ENCODE assay signal across 5 cellular contexts in the genomic region with DNA sequence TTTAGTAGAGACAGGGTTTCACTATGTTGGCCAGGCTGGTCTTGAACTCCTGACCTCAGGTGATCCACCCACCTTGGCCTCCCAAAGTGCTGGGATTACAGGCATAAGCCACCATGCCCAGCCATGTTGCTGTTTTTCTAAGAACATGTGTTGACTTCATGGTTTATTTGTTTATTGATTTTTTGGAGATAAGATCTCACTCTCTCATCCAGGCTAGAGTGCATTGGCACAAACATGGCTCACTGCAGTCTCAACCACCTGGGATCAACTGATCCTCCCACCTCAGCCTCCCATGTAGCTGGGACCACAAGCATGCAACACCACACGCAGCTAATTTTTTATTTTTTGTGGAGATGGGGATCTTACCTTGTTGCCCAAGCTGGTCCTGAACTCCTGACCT. TPM values are rescaled to one million over a fixed set of nuclear protein-coding genes. Genes with fewer than 3 reads are reported as not detected.
"Had no signal": no experiment of that assay in that cellular context is flagged by ENCODE, and none has a peak within 500 bp of the region (broad histone marks: within the 10 kb centered on the region; RNA-seq: fewer than 3 reads in every experiment).

No MANE protein-coding gene starts in this region.

RNA-seq across cellular contexts. Expression of a gene that starts 59.3 kb away (rescaled TPM):
- total RNA-seq: OCI-LY7, PC-3, SJCRH30, SK-MEL-5, T-cell had no signal
